ENCODE assay signal across 19 cellular contexts in genomic region chr16:81408409-81408950, GRCh38. TPM values are rescaled to one million over a fixed set of nuclear protein-coding genes. Genes with fewer than 3 reads are reported as not detected.
DNase-seq lines count a peak whose midpoint lies in the region; ATAC-seq and TF ChIP-seq lines count a peak whose summit lies in the region.
"Had no signal": no experiment of that assay in that cellular context is flagged by ENCODE, and none has a peak within 500 bp of the region (broad histone marks: within the 10 kb centered on the region; RNA-seq: fewer than 3 reads in every experiment).

No MANE protein-coding gene starts in this region.

- H3K27ac ChIP-seq in IMR-90 (ENCODE audit: insufficient read depth, low read length): no peak overlapping the region
- H3K27ac ChIP-seq in neural progenitor cell: no peak overlapping the region
- no peak overlapping the region for H3K27ac ChIP-seq in upper lobe of right lung
- H3K27ac ChIP-seq: BLaER1 had no signal

- H3K56ac ChIP-seq in IMR-90 (ENCODE audit: extremely low read depth, insufficient read depth, low read length): no peak overlapping the region

- H3K14ac ChIP-seq in IMR-90 (replicated peaks; ENCODE audit: low read depth, low read length): no peak overlapping the region

- CTCF ChIA-PET in IMR-90 (lab: Yijun Ruan, JAX): no interaction called here
- CTCF ChIA-PET in activated CD8-positive, alpha-beta memory T cell treated with anti-CD3 and anti-CD28 coated beads, Interleukin-2, amount 10 ng/mL, durations not matched to agents 7 days and 5 days (lab: Charles Lee): no interaction called here

- H2BK20ac ChIP-seq in IMR-90 (ENCODE audit: low read depth, low read length): no peak overlapping the region

- POLR2A ChIA-PET in IMR-90 (lab: Charles Lee; ENCODE audit: unreplicated experiment): no interaction called here

- H3K4me1 ChIP-seq in IMR-90 (ENCODE audit: control insufficient read depth, insufficient read depth, low read length) (peaks cover 5% of the 10 kb centered on the region), neural progenitor cell (peaks cover 8% of the 10 kb centered on the region), upper lobe of right lung (peaks cover 5% of the 10 kb centered on the region)

- H2AK9ac ChIP-seq in IMR-90 (replicated peaks; ENCODE audit: low read depth, low read length, poor library complexity): no peak overlapping the region

- no peak overlapping the region for H4K8ac ChIP-seq in IMR-90 (ENCODE audit: low read depth in 2 of 2, low read length in 2 of 2)

- H4K20me1 ChIP-seq in IMR-90 (ENCODE audit: insufficient read depth, low read length): 0 out of 2 replicates have a peak, but pooled peaks cover 4% of the 10 kb centered on the region
- no peaks in the 10 kb centered on the region for H4K20me1 ChIP-seq in neural progenitor cell (ENCODE audit: low read depth)
- H4K20me1 ChIP-seq: BLaER1 had no signal

- BruUV-seq in IMR-90 (replicated peaks; lab: Mats Ljungman, UMichigan): no TSS peak

- H3K18ac ChIP-seq in IMR-90 (ENCODE audit: low read depth, low read length): no peak overlapping the region

- H3K4me2 ChIP-seq in IMR-90 (ENCODE audit: low read depth, low read length) (no peak overlapping the region), neural progenitor cell (no peak overlapping the region)

- no peak overlapping the region for H3K4me3 Mint-ChIP-seq in activated T-helper 17 cell treated with anti-CD3 and anti-CD28 coated beads, Interleukin-2, amount 50 U/mL, for 72 hours
- peak overlapping the region; percentile 6 for H3K4me3 Mint-ChIP-seq in neural progenitor cell
- H3K4me3 Mint-ChIP-seq in activated CD8-positive, alpha-beta memory T cell treated with anti-CD3 and anti-CD28 coated beads, Interleukin-2, amount 10 ng/mL, durations not matched to agents 7 days and 5 days: no peak overlapping the region
- H3K4me3 Mint-ChIP-seq: CD4-positive, alpha-beta T cell had no signal

- no peaks in the 10 kb centered on the region for H3K9me3 Mint-ChIP-seq in activated T-helper 17 cell treated with anti-CD3 and anti-CD28 coated beads, Interleukin-2, amount 50 U/mL, for 72 hours
- H3K9me3 Mint-ChIP-seq in neural progenitor cell: no peaks in the 10 kb centered on the region
- no peaks in the 10 kb centered on the region for H3K9me3 Mint-ChIP-seq in activated CD8-positive, alpha-beta memory T cell treated with anti-CD3 and anti-CD28 coated beads, Interleukin-2, amount 10 ng/mL, durations not matched to agents 7 days and 5 days (ENCODE audit: low read depth)
- H3K9me3 Mint-ChIP-seq: CD4-positive, alpha-beta T cell had no signal

- intact Hi-C loops in IMR-90 (cut with micrococcal nuclease) (loop anchor here (10.0 kb wide), 1 partner anchor 176 kb away; no protein-coding TSS in a partner anchor), upper lobe of right lung (cut with DNase I) (no loop called here), posterior cingulate gyrus (cut with DNase I) (no loop called here)

- H3K27me3 ChIP-seq in IMR-90 (ENCODE audit: control insufficient read depth, insufficient read depth, low read length) (peaks cover 5% of the 10 kb centered on the region), neural progenitor cell (peaks cover 9% of the 10 kb centered on the region), upper lobe of right lung (no peaks in the 10 kb centered on the region)
- H3K27me3 ChIP-seq: BLaER1, MG63 had no signal

- H3K79me1 ChIP-seq in IMR-90 (ENCODE audit: low read depth in 1 of 2, low read length in 2 of 2): no peaks in the 10 kb centered on the region

- H4K91ac ChIP-seq in IMR-90 (ENCODE audit: insufficient read depth, low read depth, low read length): no peak overlapping the region

- H3F3A ChIP-seq in neural progenitor cell (ENCODE audit: low read depth): no peaks in the 10 kb centered on the region

- peaks cover 3% of the 10 kb centered on the region for H3K9me1 ChIP-seq in IMR-90 (ENCODE audit: insufficient read depth, low read length)

- H2BK15ac ChIP-seq in IMR-90 (ENCODE audit: low read depth, low read length): no peak overlapping the region

- DNase-seq in IMR-90 (no peak), neural progenitor cell (ENCODE audit: low spot score) (no peak), upper lobe of right lung (peak; percentile 25), posterior cingulate gyrus (no peak)
- DNase-seq in activated naive CD4-positive, alpha-beta T cell (lab: John Stamatoyannopoulos, UW): no peak
- DNase-seq in activated CD8-positive, alpha-beta memory T cell treated with anti-CD3 and anti-CD28 coated beads, Interleukin-2, amount 10 ng/mL, durations not matched to agents 7 days and 5 days: no peak
- DNase-seq: ACHN; CD4-positive, alpha-beta T cell; COR-L47; DMS 273 treated with DMSO at 0.1 percent for 48 hours; DND-41; MG63; NCI-H1417; NCI-H187; NCI-H446; NCI-H526 had no signal

- H3K4me3 ChIP-seq in IMR-90 (ENCODE audit: insufficient read depth, low read depth, low read length) (no peak overlapping the region), neural progenitor cell (no peak overlapping the region), upper lobe of right lung (no peak overlapping the region)
- H3K4me3 ChIP-seq: BLaER1, GM12878, MG63 had no signal

- WGBS in IMR-90 (ENCODE audit: extremely low coverage in 2 of 2, insufficient read length in 1 of 2), 2 experiments: 90% methylated on average over 5 of the region's 9 CpGs; no CpG with 5 or more reads in 1 of the 2 experiments

- no peak for TF ChIP-seq POLR2A in IMR-90 (IDR thresholded peaks at IDR 0.05; ENCODE audit: low read depth, low read length)

- no peak overlapping the region for H2BK120ac ChIP-seq in IMR-90 (ENCODE audit: low read depth, low read length)

- dilution Hi-C loops in IMR-90 (cut with HindIII; ENCODE audit: low sequenced_read_pairs, unreplicated experiment): no loop called here

- no peaks in the 10 kb centered on the region for H3K36me3 Mint-ChIP-seq in activated T-helper 17 cell treated with anti-CD3 and anti-CD28 coated beads, Interleukin-2, amount 50 U/mL, for 72 hours (ENCODE audit: low read depth)
- H3K36me3 Mint-ChIP-seq in neural progenitor cell: no peaks in the 10 kb centered on the region
- H3K36me3 Mint-ChIP-seq in activated CD8-positive, alpha-beta memory T cell treated with anti-CD3 and anti-CD28 coated beads, Interleukin-2, amount 10 ng/mL, durations not matched to agents 7 days and 5 days: no peaks in the 10 kb centered on the region

- no peak overlapping the region for H3K4ac ChIP-seq in IMR-90 (ENCODE audit: low read depth, low read length)

- peaks cover 3% of the 10 kb centered on the region for H3K27me3 Mint-ChIP-seq in activated T-helper 17 cell treated with anti-CD3 and anti-CD28 coated beads, Interleukin-2, amount 50 U/mL, for 72 hours
- H3K27me3 Mint-ChIP-seq in neural progenitor cell (ENCODE audit: insufficient read depth, low read depth): peaks cover 15% of the 10 kb centered on the region
- peaks cover 19% of the 10 kb centered on the region for H3K27me3 Mint-ChIP-seq in activated CD8-positive, alpha-beta memory T cell treated with anti-CD3 and anti-CD28 coated beads, Interleukin-2, amount 10 ng/mL, durations not matched to agents 7 days and 5 days
- H3K27me3 Mint-ChIP-seq: CD4-positive, alpha-beta T cell had no signal

- peak overlapping the region; percentile 58 for H3K27ac Mint-ChIP-seq in activated T-helper 17 cell treated with anti-CD3 and anti-CD28 coated beads, Interleukin-2, amount 50 U/mL, for 72 hours
- no peak overlapping the region for H3K27ac Mint-ChIP-seq in neural progenitor cell
- H3K27ac Mint-ChIP-seq in activated CD8-positive, alpha-beta memory T cell treated with anti-CD3 and anti-CD28 coated beads, Interleukin-2, amount 10 ng/mL, durations not matched to agents 7 days and 5 days: no peak overlapping the region
- H3K27ac Mint-ChIP-seq: CD4-positive, alpha-beta T cell had no signal

- H3K79me2 ChIP-seq in neural progenitor cell (ENCODE audit: low read depth): no peaks in the 10 kb centered on the region

- H2BK5ac ChIP-seq in IMR-90 (ENCODE audit: low read depth, low read length, poor library complexity, severe bottlenecking): no peak overlapping the region

- H3K4me1 Mint-ChIP-seq in activated T-helper 17 cell treated with anti-CD3 and anti-CD28 coated beads, Interleukin-2, amount 50 U/mL, for 72 hours: no peaks in the 10 kb centered on the region
- H3K4me1 Mint-ChIP-seq in neural progenitor cell: peaks cover 28% of the 10 kb centered on the region
- peaks cover 1% of the 10 kb centered on the region for H3K4me1 Mint-ChIP-seq in activated CD8-positive, alpha-beta memory T cell treated with anti-CD3 and anti-CD28 coated beads, Interleukin-2, amount 10 ng/mL, durations not matched to agents 7 days and 5 days

- no peak overlapping the region for H4K5ac ChIP-seq in IMR-90 (ENCODE audit: low read depth, low read length)

- no peak for TF ChIP-seq CTCF in IMR-90 (conservative IDR thresholded peaks at IDR 0.05; ENCODE audit: low read depth, low read length)
- no peak for TF ChIP-seq CTCF in neural progenitor cell (IDR thresholded peaks at IDR 0.05)
- no peak for TF ChIP-seq CTCF in upper lobe of right lung (IDR thresholded peaks at IDR 0.05)

- H3K9me3 ChIP-seq in IMR-90 (ENCODE audit: control insufficient read depth, insufficient read depth, low read length): no peaks in the 10 kb centered on the region
- no peaks in the 10 kb centered on the region for H3K9me3 ChIP-seq in neural progenitor cell (ENCODE audit: low read depth)
- H3K9me3 ChIP-seq in upper lobe of right lung: no peaks in the 10 kb centered on the region
- H3K9me3 ChIP-seq: BLaER1, MG63 had no signal

- in situ Hi-C loops in IMR-90 (cut with MboI; ENCODE audit: low sequenced_read_pairs): no loop called here

- TF ChIP-seq RAD21 in IMR-90 (IDR thresholded peaks at IDR 0.05; ENCODE audit: low read length): no peak

- H3K9ac ChIP-seq in IMR-90 (ENCODE audit: low read depth, low read length): no peak overlapping the region
- H3K9ac ChIP-seq in neural progenitor cell: no peak overlapping the region
- H3K9ac ChIP-seq: BLaER1 had no signal

- H3K23ac ChIP-seq in IMR-90 (ENCODE audit: low read depth, low read length): no peak overlapping the region

- H3K36me3 ChIP-seq in IMR-90 (ENCODE audit: control insufficient read depth, insufficient read depth, low read length) (no peaks in the 10 kb centered on the region), neural progenitor cell (no peaks in the 10 kb centered on the region), upper lobe of right lung (no peaks in the 10 kb centered on the region)
- H3K36me3 ChIP-seq: BLaER1, MG63 had no signal

- no peak overlapping the region for H2AFZ ChIP-seq in IMR-90 (replicated peaks; ENCODE audit: low read length, poor library complexity)
- no peak overlapping the region for H2AFZ ChIP-seq in neural progenitor cell (replicated peaks)

- no peak for ATAC-seq in IMR-90 (ENCODE audit: low read depth)
- ATAC-seq in activated T-helper 17 cell treated with anti-CD3 and anti-CD28 coated beads, Interleukin-2, amount 50 U/mL, for 72 hours (replicated peaks): no peak
- ATAC-seq in upper lobe of right lung: no peak
- no peak for ATAC-seq in activated CD8-positive, alpha-beta memory T cell treated with anti-CD3 and anti-CD28 coated beads, Interleukin-2, amount 10 ng/mL, durations not matched to agents 7 days and 5 days
- ATAC-seq: GM12878 had no signal

- peak overlapping the region; percentile 18; the same call in 1 of the 2 replicates for H2AK5ac ChIP-seq in IMR-90 (ENCODE audit: low read depth, low read length)

RNA-seq across cellular contexts. Expression of gene CMIP, which starts 36.1 kb away (rescaled TPM):
- total RNA-seq in IMR-90 (2012; rRNA removed): 3.2 and 3.9 TPM in 2 replicates
- polyA plus RNA-seq in IMR-90 (2012; rRNA removed): 10.2 and 11.6 TPM in 2 replicates
- 9.7 and 13.7 TPM in 2 replicates for polyA plus RNA-seq in IMR-90 (2012; cell fraction: cytosol; rRNA removed)
- polyA plus RNA-seq in IMR-90 (2012; cell fraction: nucleus; rRNA removed; ENCODE audit: low replicate concordance): 12.7 and 18.3 TPM in 2 replicates
- total RNA-seq in activated T-helper 17 cell treated with anti-CD3 and anti-CD28 coated beads, Interleukin-2, amount 50 U/mL, for 72 hours: 10 to 100 TPM; 28.5 to 57.5 TPM
- total RNA-seq in neural progenitor cell (ENCODE audit: low replicate concordance): 6.6 and 12.5 TPM in 2 replicates
- 73.8 TPM for total RNA-seq in upper lobe of right lung
- 10 to 100 TPM; 77.4 to 98.8 TPM for total RNA-seq in activated CD8-positive, alpha-beta memory T cell treated with anti-CD3 and anti-CD28 coated beads, Interleukin-2, amount 10 ng/mL, durations not matched to agents 7 days and 5 days
